Comparison of ENCODE assay signal across 9 cellular contexts in genomic region chr10:80382989-80383388, GRCh38. TPM values are rescaled to one million over a fixed set of nuclear protein-coding genes. Genes with fewer than 3 reads are reported as not detected.
DNase-seq lines count a peak whose midpoint lies in the region; ATAC-seq, FAIRE-seq and TF ChIP-seq lines count a peak whose summit lies in the region.
"Had no signal": no experiment of that assay in that cellular context is flagged by ENCODE, and none has a peak within 500 bp of the region (broad histone marks: within the 10 kb centered on the region; RNA-seq: fewer than 3 reads in every experiment).

No MANE protein-coding gene starts in this region.

- no TSS peak for BruUV-seq in HepG2 (replicated peaks; lab: Mats Ljungman, UMichigan)

- no peak for TF ChIP-seq EP300 in HepG2 (IDR thresholded peaks at IDR 0.05; ENCODE audit: low read depth in 2 of 2, low read length in 2 of 2)
- no peak for TF ChIP-seq EP300 in HepG2 (CRISPR knock-in tag; IDR thresholded peaks at IDR 0.05; ENCODE audit: borderline replicate concordance)

- H3K4me3 ChIP-seq in breast epithelium (no peak overlapping the region), HepG2 (replicated peaks in 1 of 3; ENCODE audit: insufficient read depth in 1 of 3, low read depth in 2 of 3, low read length in 3 of 3) (no peak overlapping the region), thyroid gland (replicated peaks in 1 of 3) (no peak overlapping the region)

- H3K27ac ChIP-seq in breast epithelium (no peak overlapping the region), HepG2 (ENCODE audit: extremely low read length, insufficient read depth, low read length) (no peak overlapping the region), thyroid gland (no peak overlapping the region)

- H3K9ac ChIP-seq in HepG2 (ENCODE audit: insufficient read depth, low read depth, low read length) = no peak overlapping the region

- POLR2A ChIA-PET in HepG2 (lab: Yijun Ruan, JAX) = interaction anchor here (1.5 kb wide), 1 partner anchor 25 kb away, joined by 3 read pairs; the partner anchor contains the start of gene PRXL2A

- H3K27me3 ChIP-seq in breast epithelium = no peaks in the 10 kb centered on the region
- H3K27me3 ChIP-seq in HepG2 (ENCODE audit: control insufficient read depth in 1 of 2, insufficient read depth in 2 of 2, low read length in 2 of 2) = no peaks in the 10 kb centered on the region
- no peaks in the 10 kb centered on the region for H3K27me3 ChIP-seq in thyroid gland

- H3K79me2 ChIP-seq in HepG2 (ENCODE audit: insufficient read depth, low read length) = no peaks in the 10 kb centered on the region

- TF ChIP-seq POLR2A in breast epithelium (IDR thresholded peaks at IDR 0.05) (no peak), HepG2 (IDR thresholded peaks at IDR 0.05; ENCODE audit: insufficient read depth in 1 of 2, low read depth in 2 of 2, low read length in 2 of 2) (no peak), thyroid gland (IDR thresholded peaks at IDR 0.05) (no peak)

- H3K36me3 ChIP-seq in breast epithelium = no peaks in the 10 kb centered on the region
- no peaks in the 10 kb centered on the region for H3K36me3 ChIP-seq in HepG2 (replicated peaks in 1 of 2; ENCODE audit: control insufficient read depth in 1 of 2, insufficient read depth in 2 of 2, low read length in 2 of 2)
- no peaks in the 10 kb centered on the region for H3K36me3 ChIP-seq in thyroid gland

- intact Hi-C loops in breast epithelium (cut with DNase I; ENCODE audit: low total_unique reads) (loop anchor here (5.0 kb wide), 1 partner anchor 961 kb away; no protein-coding TSS in a partner anchor), HepG2 (cut with micrococcal nuclease; ENCODE audit: unreplicated experiment) (loop anchor here (1.0 to 10.0 kb wide), 3 partner anchors 60 to 152 kb away; partner anchors contain the start of gene SH2D4B), thyroid gland (cut with DNase I) (loop anchor here (10.0 kb wide), 2 partner anchors 62 to 122 kb away; no protein-coding TSS in a partner anchor)

- 4% methylated on average over 4 of the region's 4 CpGs for whole genome bisulfite sequencing in HepG2 (ENCODE audit: low lambda C conversion rate)
- 11 to 20% methylated on average over 4 of the region's 4 CpGs for WGBS in thyroid gland, 2 donors

- no peak overlapping the region for H3K4me2 ChIP-seq in HepG2 (ENCODE audit: low read depth, low read length)

- TF ChIP-seq RAD21 in HepG2 (CRISPR knock-in tag; IDR thresholded peaks at IDR 0.05) = peak; percentile 78

- CTCF ChIA-PET in HepG2 (lab: Yijun Ruan, JAX; ENCODE audit: low intra/inter-chr PET ratio, low total read pairs) = interaction anchor here (1.5 to 2.5 kb wide), 2 partner anchors 61 to 122 kb away, joined by 9 to 46 read pairs; no protein-coding TSS in a partner anchor

- no peak overlapping the region for H2AFZ ChIP-seq in HepG2 (ENCODE audit: low read length)

- peak; percentile 58 for ATAC-seq in GM18517 (IDR thresholded peaks at IDR 0.05; ENCODE audit: unreplicated experiment)
- peak; percentile 52; the same call in 2 of the 3 replicates for ATAC-seq in HepG2

- no peaks in the 10 kb centered on the region for H3K9me3 ChIP-seq in breast epithelium
- H3K9me3 ChIP-seq in HepG2 (ENCODE audit: low read length) = no peaks in the 10 kb centered on the region
- no peaks in the 10 kb centered on the region for H3K9me3 ChIP-seq in thyroid gland

- peak in 2 of 3 donors; percentile 53 to 70 for TF ChIP-seq CTCF in breast epithelium (IDR thresholded peaks at IDR 0.05)
- peak; percentile 77 for TF ChIP-seq CTCF in HepG2 (CRISPR knock-in tag; IDR thresholded peaks at IDR 0.05)
- TF ChIP-seq CTCF in thyroid gland (IDR thresholded peaks at IDR 0.05) = peak in 5 of 6 experiments; percentile 44 to 66 (median 63)

- H3K4me1 ChIP-seq in breast epithelium = no peaks in the 10 kb centered on the region
- peaks cover 10% of the 10 kb centered on the region for H3K4me1 ChIP-seq in HepG2 (ENCODE audit: insufficient read depth, low read length)
- H3K4me1 ChIP-seq in thyroid gland = peaks cover 3 to 9% of the 10 kb centered on the region in 2 donors

- in situ Hi-C loops in HepG2 (cut with HindIII; ENCODE audit: extremely low pct_ligation_motif_present, low pct_unique_long_range_greater_than_20kb) = no loop called here

- peak; percentile 68 for DNase-seq in CD1c-positive myeloid dendritic cell (ENCODE audit: extremely low spot score)
- peak; percentile 35 for DNase-seq in HT1080 (ENCODE audit: low read depth)
- peak; percentile 14 to 55 (median 27) for DNase-seq in T-helper 1 cell
- no peak for DNase-seq in breast epithelium (ENCODE audit: low spot score in 2 of 2)
- DNase-seq in HepG2 (ENCODE audit: low spot score) = peak; percentile 40
- DNase-seq in thyroid gland = peak; percentile 32 to 49
- no peak for DNase-seq in NCI-H226

- peak; percentile 70 for FAIRE-seq in HepG2 (lab: Jason Lieb, UNC)

- H4K20me1 ChIP-seq in HepG2 (ENCODE audit: insufficient read depth, low read length) = no peaks in the 10 kb centered on the region

RNA-seq across cellular contexts. Expression of gene PRXL2A, which starts 25.4 kb away (rescaled TPM):
- 0.07 and 0.39 TPM in 2 replicates for total RNA-seq in HT1080 (2014; rRNA removed; shearing (Covaris generic))
- 0.24 TPM in 2 replicates for polyA plus RNA-seq in HT1080 (2015; cell fraction: cytosol; rRNA removed)
- polyA plus RNA-seq in HT1080 (2015; cell fraction: nucleus; rRNA removed) = not detected in 2 replicates
- total RNA-seq in breast epithelium (100 to 1,000 TPM in 1 of 3 donors, 10 to 100 TPM in 2; 82.3 to 547 (median 88.4) TPM), HepG2 (2016; rRNA removed; fragmentation: Illumina TruSeq; extraction: Trizol) (57.4 and 79.9 TPM in 2 replicates), thyroid gland (10 to 100 TPM; 68.2 to 93.3 (median 79.7) TPM)
- 61.0 and 61.6 TPM in 2 replicates for total RNA-seq in HepG2 (2016; cell fraction: cytosol; rRNA removed; fragmentation: Illumina TruSeq; extraction: Trizol; ENCODE audit: low read depth)
- total RNA-seq in HepG2 (2016; cell fraction: insoluble cytoplasmic fraction; rRNA removed; fragmentation: Illumina TruSeq; extraction: Trizol) = 60.4 and 81.6 TPM in 2 replicates
- 103 and 106 TPM in 2 replicates for total RNA-seq in HepG2 (2016; cell fraction: membrane; rRNA removed; fragmentation: Illumina TruSeq; extraction: Trizol)
- 46.3 and 54.0 TPM in 2 replicates for total RNA-seq in HepG2 (2016; cell fraction: nucleus; rRNA removed; fragmentation: Illumina TruSeq; extraction: Trizol)
- polyA plus RNA-seq in HepG2 (2011; rRNA removed) = 43.9 and 44.0 TPM in 2 replicates
- polyA plus RNA-seq in HepG2 (2011; cell fraction: cytosol; rRNA removed) = 30.6 and 48.5 TPM in 2 replicates
- polyA plus RNA-seq in HepG2 (2011; cell fraction: nucleus; rRNA removed) = 9.3 and 15.2 TPM in 2 replicates
- 75.8 and 86.2 TPM in 2 replicates for polyA plus RNA-seq in HepG2 (2012)
- 96.8 and 103 TPM in 2 replicates for polyA plus RNA-seq in HepG2 (2016; cell fraction: cytosol; fragmentation: Illumina TruSeq; extraction: Trizol; ENCODE audit: low read depth)
- 78.0 and 79.1 TPM in 2 replicates for polyA plus RNA-seq in HepG2 (2016; cell fraction: insoluble cytoplasmic fraction; fragmentation: Illumina TruSeq; extraction: Trizol; ENCODE audit: low read depth)
- 115 and 119 TPM in 2 replicates for polyA plus RNA-seq in HepG2 (2016; cell fraction: membrane; fragmentation: Illumina TruSeq; extraction: Trizol; ENCODE audit: low read depth)
- polyA plus RNA-seq in HepG2 (2016; cell fraction: nucleus; fragmentation: Illumina TruSeq; extraction: Trizol; ENCODE audit: insufficient read depth, low read depth) = 101 and 103 TPM in 2 replicates
- polyA minus RNA-seq in HepG2 (2011; rRNA and poly(A)+ RNA removed; ENCODE audit: low replicate concordance) = 10.9 and 11.9 TPM in 2 replicates
- 18.7 and 25.3 TPM in 2 replicates for polyA minus RNA-seq in HepG2 (2011; cell fraction: cytosol; rRNA and poly(A)+ RNA removed)
- polyA minus RNA-seq in HepG2 (2011; cell fraction: nucleus; rRNA and poly(A)+ RNA removed) = 10.4 and 12.6 TPM in 2 replicates

RNA-seq across cellular contexts. Expression of gene DYDC2, which starts 26.4 kb away (rescaled TPM):
- total RNA-seq in HT1080 (2014; rRNA removed; shearing (Covaris generic)) = 0.20 and 0.53 TPM in 2 replicates
- polyA plus RNA-seq in HT1080 (2015; cell fraction: cytosol; rRNA removed) = 0.67 and 0.98 TPM in 2 replicates
- 0.29 TPM in 1 of 2 replicates, not detected in the other for polyA plus RNA-seq in HT1080 (2015; cell fraction: nucleus; rRNA removed)
- total RNA-seq in breast epithelium (under 1 TPM in 1 of 3 donors, not detected in 2; 0.32 TPM), HepG2 (2016; rRNA removed; fragmentation: Illumina TruSeq; extraction: Trizol) (2.3 and 4.2 TPM in 2 replicates), thyroid gland (not detected)
- 2.6 and 2.8 TPM in 2 replicates for total RNA-seq in HepG2 (2016; cell fraction: cytosol; rRNA removed; fragmentation: Illumina TruSeq; extraction: Trizol; ENCODE audit: low read depth)
- total RNA-seq in HepG2 (2016; cell fraction: insoluble cytoplasmic fraction; rRNA removed; fragmentation: Illumina TruSeq; extraction: Trizol) = 2.9 and 3.6 TPM in 2 replicates
- total RNA-seq in HepG2 (2016; cell fraction: membrane; rRNA removed; fragmentation: Illumina TruSeq; extraction: Trizol) = 6.5 and 7.7 TPM in 2 replicates
- 1.3 TPM in 2 replicates for total RNA-seq in HepG2 (2016; cell fraction: nucleus; rRNA removed; fragmentation: Illumina TruSeq; extraction: Trizol)
- polyA plus RNA-seq in HepG2 (2011; rRNA removed) = 0.98 and 2.3 TPM in 2 replicates
- 0.59 and 1.8 TPM in 2 replicates for polyA plus RNA-seq in HepG2 (2011; cell fraction: cytosol; rRNA removed)
- 0.27 and 1.1 TPM in 2 replicates for polyA plus RNA-seq in HepG2 (2011; cell fraction: nucleus; rRNA removed)
- 4.0 and 6.8 TPM in 2 replicates for polyA plus RNA-seq in HepG2 (2012)
- 3.9 and 4.9 TPM in 2 replicates for polyA plus RNA-seq in HepG2 (2016; cell fraction: cytosol; fragmentation: Illumina TruSeq; extraction: Trizol; ENCODE audit: low read depth)
- polyA plus RNA-seq in HepG2 (2016; cell fraction: insoluble cytoplasmic fraction; fragmentation: Illumina TruSeq; extraction: Trizol; ENCODE audit: low read depth) = 3.9 and 4.6 TPM in 2 replicates
- polyA plus RNA-seq in HepG2 (2016; cell fraction: membrane; fragmentation: Illumina TruSeq; extraction: Trizol; ENCODE audit: low read depth) = 6.4 and 7.3 TPM in 2 replicates
- polyA plus RNA-seq in HepG2 (2016; cell fraction: nucleus; fragmentation: Illumina TruSeq; extraction: Trizol; ENCODE audit: insufficient read depth, low read depth) = 3.3 and 6.0 TPM in 2 replicates
- 0.32 TPM in 1 of 2 replicates, not detected in the other for polyA minus RNA-seq in HepG2 (2011; rRNA and poly(A)+ RNA removed; ENCODE audit: low replicate concordance)
- 0.53 and 1.3 TPM in 2 replicates for polyA minus RNA-seq in HepG2 (2011; cell fraction: cytosol; rRNA and poly(A)+ RNA removed)
- 0.62 TPM in 1 of 2 replicates, not detected in the other for polyA minus RNA-seq in HepG2 (2011; cell fraction: nucleus; rRNA and poly(A)+ RNA removed)
- total RNA-seq: T-helper 2 cell treated with Interferon-gamma antibody and Interleukin-4, amounts not matched to agents 100 ng/mL and 5 ng/mL, for 36 hours had no signal

RNA-seq across cellular contexts. Expression of gene DYDC1, which starts 26.4 kb away (rescaled TPM):
- total RNA-seq in HT1080 (2014; rRNA removed; shearing (Covaris generic)) = not detected in 2 replicates
- not detected in 2 replicates for polyA plus RNA-seq in HT1080 (2015; cell fraction: cytosol; rRNA removed)
- polyA plus RNA-seq in HT1080 (2015; cell fraction: nucleus; rRNA removed) = not detected in 2 replicates
- total RNA-seq in breast epithelium (not detected), HepG2 (2016; rRNA removed; fragmentation: Illumina TruSeq; extraction: Trizol) (not detected in 2 replicates), thyroid gland (1 to 10 TPM in 1 of 4 donors, not detected in 3; 1.1 TPM)
- total RNA-seq in HepG2 (2016; cell fraction: cytosol; rRNA removed; fragmentation: Illumina TruSeq; extraction: Trizol; ENCODE audit: low read depth) = not detected in 2 replicates
- total RNA-seq in HepG2 (2016; cell fraction: insoluble cytoplasmic fraction; rRNA removed; fragmentation: Illumina TruSeq; extraction: Trizol) = not detected in 2 replicates
- total RNA-seq in HepG2 (2016; cell fraction: membrane; rRNA removed; fragmentation: Illumina TruSeq; extraction: Trizol) = not detected in 2 replicates
- not detected in 2 replicates for total RNA-seq in HepG2 (2016; cell fraction: nucleus; rRNA removed; fragmentation: Illumina TruSeq; extraction: Trizol)
- not detected in 2 replicates for polyA plus RNA-seq in HepG2 (2011; rRNA removed)
- polyA plus RNA-seq in HepG2 (2011; cell fraction: cytosol; rRNA removed) = not detected in 2 replicates
- not detected in 2 replicates for polyA plus RNA-seq in HepG2 (2011; cell fraction: nucleus; rRNA removed)
- not detected in 2 replicates for polyA plus RNA-seq in HepG2 (2012)
- polyA plus RNA-seq in HepG2 (2016; cell fraction: cytosol; fragmentation: Illumina TruSeq; extraction: Trizol; ENCODE audit: low read depth) = not detected in 2 replicates
- polyA plus RNA-seq in HepG2 (2016; cell fraction: insoluble cytoplasmic fraction; fragmentation: Illumina TruSeq; extraction: Trizol; ENCODE audit: low read depth) = not detected in 2 replicates
- not detected in 2 replicates for polyA plus RNA-seq in HepG2 (2016; cell fraction: membrane; fragmentation: Illumina TruSeq; extraction: Trizol; ENCODE audit: low read depth)
- polyA plus RNA-seq in HepG2 (2016; cell fraction: nucleus; fragmentation: Illumina TruSeq; extraction: Trizol; ENCODE audit: insufficient read depth, low read depth) = not detected in 2 replicates
- polyA minus RNA-seq in HepG2 (2011; rRNA and poly(A)+ RNA removed; ENCODE audit: low replicate concordance) = not detected in 2 replicates
- not detected in 2 replicates for polyA minus RNA-seq in HepG2 (2011; cell fraction: cytosol; rRNA and poly(A)+ RNA removed)
- polyA minus RNA-seq in HepG2 (2011; cell fraction: nucleus; rRNA and poly(A)+ RNA removed) = not detected in 2 replicates
- total RNA-seq: T-helper 2 cell treated with Interferon-gamma antibody and Interleukin-4, amounts not matched to agents 100 ng/mL and 5 ng/mL, for 36 hours had no signal

Comparison
In these comparisons a context has a peak if more than half of its experiments do, and no peak if none do; other contexts are left out.
1. DNase-seq: peak in CD1c-positive myeloid dendritic cell (single experiment), HT1080 (single experiment), T-helper 1 cell (5 of 5), HepG2 (single experiment) and thyroid gland (2 of 2); none in breast epithelium (0 of 2) and NCI-H226 (single experiment).
2. RNA of gene PRXL2A, which starts 25.4 kb away (total RNA-seq): 82.3 to 547 TPM in breast epithelium, 68.2 to 93.3 TPM in thyroid gland and 46.3 to 106 TPM in HepG2; 0.07 to 0.39 TPM in HT1080; every median in the first group is over 10 times any median in the second.
3. Peak in every context shown above with its lines, with median percentiles within 50 percentile points of each other: CTCF ChIP-seq.